ENCODE assay signal across 8 cellular contexts in the genomic region with DNA sequence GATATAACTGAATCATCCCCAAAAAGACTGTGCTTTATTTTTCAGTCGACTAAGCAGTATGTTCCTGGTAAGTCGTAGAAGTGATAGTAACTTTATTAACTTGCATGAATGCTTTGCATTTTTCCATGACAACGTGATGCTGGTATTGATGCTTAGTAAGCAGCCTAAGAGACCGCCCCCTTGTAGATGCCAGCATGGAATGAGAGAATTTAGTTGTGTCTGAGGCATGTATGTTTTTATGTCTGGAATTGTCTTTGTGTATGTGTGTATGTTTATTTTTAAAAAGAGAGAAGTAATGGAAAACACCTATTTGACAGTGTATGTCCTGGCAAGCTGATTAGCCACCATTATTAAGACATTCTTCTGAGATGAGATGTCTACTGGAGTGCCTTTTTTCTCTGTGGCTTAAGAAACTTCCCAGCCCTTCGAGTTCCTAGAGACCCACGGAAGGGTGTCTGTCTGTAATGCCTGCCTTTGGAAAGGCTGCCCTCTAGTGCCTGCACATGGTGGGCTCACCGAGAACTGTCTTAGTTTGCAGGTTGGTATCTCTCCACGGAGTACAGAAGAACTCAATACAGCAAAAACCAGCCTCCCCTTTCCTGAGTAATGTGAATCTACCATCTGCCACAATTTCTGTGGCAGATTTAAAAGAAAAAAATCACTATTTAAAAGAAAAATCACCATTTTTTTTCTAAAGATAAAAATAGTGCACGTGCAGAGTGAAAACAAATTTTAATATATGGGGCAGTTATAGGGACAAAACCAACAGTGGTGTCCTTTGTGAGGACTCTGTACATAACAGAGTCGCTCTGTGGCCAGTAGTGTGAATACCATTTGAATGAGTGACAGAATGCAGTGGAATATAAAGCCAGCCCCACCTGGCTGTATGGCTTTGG.
DNase-seq lines count a peak whose midpoint lies in the region; ATAC-seq and TF ChIP-seq lines count a peak whose summit lies in the region.

No MANE protein-coding gene starts in this region.

- H3K4me3 Mint-ChIP-seq in activated T-cell treated with anti-CD3 and anti-CD28 coated beads, Interleukin-2, amount 50 U/mL, for 72 hours, result peak overlapping the region; percentile 46 to 83

- H4K20me1 ChIP-seq in Karpas-422 (ENCODE audit: insufficient read depth, low read depth, low read length), result no peaks in the 10 kb centered on the region

- no peaks in the 10 kb centered on the region for H3K79me2 ChIP-seq in Karpas-422 (ENCODE audit: low read length)

- no TSS peak for BruUV-seq in Panc1 (replicated peaks; lab: Mats Ljungman, UMichigan)

- H3K4me3 ChIP-seq in Karpas-422 (ENCODE audit: low read length), result no peak overlapping the region
- H3K4me3 ChIP-seq in Panc1 (ENCODE audit: low read depth in 2 of 2, low read length in 2 of 2), result no peak overlapping the region
- H3K4me3 ChIP-seq in fibroblast of pulmonary artery (replicated peaks; ENCODE audit: low read depth, low read length), result no peak overlapping the region
- peak overlapping the region; percentile 3 for H3K4me3 ChIP-seq in thoracic aorta

- TF ChIP-seq CTCF in Panc1 (IDR thresholded peaks at IDR 0.05) (peak; percentile 92), fibroblast of pulmonary artery (IDR thresholded peaks at IDR 0.05; ENCODE audit: low read length, missing control alignments) (peak; percentile 99), thoracic aorta (IDR thresholded peaks at IDR 0.05) (peak; percentile 56)

- DNase-seq in ELF-1 (ENCODE audit: low read depth, low spot score), result peak; percentile 81
- DNase-seq in Karpas-422, result peak; percentile 81
- DNase-seq in Panc1 (ENCODE audit: low read depth, low spot score), result peak; percentile 65
- peak; percentile 66 to 74 for DNase-seq in activated T-cell treated with anti-CD3 and anti-CD28 coated beads, Interleukin-2, amount 50 U/mL, for 72 hours
- peak; percentile 95 for DNase-seq in fibroblast of pulmonary artery (ENCODE audit: low read depth)
- DNase-seq in nucleus accumbens (lab: John Stamatoyannopoulos, UW), result peak in 50 of 56 donors; percentile 4 to 84 (median 46)
- no peak for DNase-seq in thoracic aorta (ENCODE audit: low spot score)

- H3K9ac ChIP-seq in Karpas-422 (ENCODE audit: low read length), result no peak overlapping the region

- 0 out of 2 replicates have a peak, but pooled peaks cover 3% of the 10 kb centered on the region for H3K27me3 ChIP-seq in Karpas-422 (ENCODE audit: low read length)
- H3K27me3 ChIP-seq in Panc1 (ENCODE audit: control insufficient read depth, insufficient read depth, low read length), result no peaks in the 10 kb centered on the region
- H3K27me3 ChIP-seq in thoracic aorta (replicated peaks; ENCODE audit: insufficient read depth), result no peaks in the 10 kb centered on the region

- peaks cover 14% of the 10 kb centered on the region for H3K4me1 Mint-ChIP-seq in activated T-cell treated with anti-CD3 and anti-CD28 coated beads, Interleukin-2, amount 50 U/mL, for 72 hours (ENCODE audit: low read depth)

- H3K27ac Mint-ChIP-seq in activated T-cell treated with anti-CD3 and anti-CD28 coated beads, Interleukin-2, amount 50 U/mL, for 72 hours, result peak overlapping the region; percentile 57

- H3K4me2 ChIP-seq in Karpas-422 (ENCODE audit: low read depth, low read length, poor library complexity, severe bottlenecking), result no peak overlapping the region

- H3K27ac ChIP-seq in Karpas-422 (ENCODE audit: low read length), result no peak overlapping the region
- H3K27ac ChIP-seq in Panc1 (ENCODE audit: low read length), result no peak overlapping the region
- H3K27ac ChIP-seq in thoracic aorta, result no peak overlapping the region

- CTCF ChIA-PET in Panc1 (lab: Charles Lee), result no interaction called here

- H3K9me3 Mint-ChIP-seq in activated T-cell treated with anti-CD3 and anti-CD28 coated beads, Interleukin-2, amount 50 U/mL, for 72 hours, result no peaks in the 10 kb centered on the region

- intact Hi-C loops in Panc1 (cut with micrococcal nuclease; ENCODE audit: unreplicated experiment), result loop anchor here (5.0 kb wide), 1 partner anchor 354 kb away; a partner anchor contains a TSS

- no peaks in the 10 kb centered on the region for H3K9me2 ChIP-seq in Karpas-422 (replicated peaks; ENCODE audit: insufficient read depth, low read length)

- H2AFZ ChIP-seq in Karpas-422 (ENCODE audit: low read length), result no peak overlapping the region

- H3K4me1 ChIP-seq in Karpas-422 (ENCODE audit: low read length) (peaks cover 6% of the 10 kb centered on the region), Panc1 (ENCODE audit: control insufficient read depth, insufficient read depth, low read length) (peaks cover 3% of the 10 kb centered on the region), thoracic aorta (ENCODE audit: control insufficient read depth in 1 of 2, low read depth in 2 of 2) (peaks cover 6 to 15% of the 10 kb centered on the region in 2 donors)

- in situ Hi-C loops in Panc1 (cut with HindIII; ENCODE audit: low pct_unique_long_range_greater_than_20kb, low sequenced_read_pairs), result no loop called here

- ATAC-seq in GM21786 (IDR thresholded peaks at IDR 0.05; ENCODE audit: unreplicated experiment) (peak; percentile 98), Panc1 (peak; percentile 99), thoracic aorta (ENCODE audit: insufficient number of reproducible peaks, low FRiP score, low read depth) (peak; percentile 91)
- peak; percentile 98 to 99 for ATAC-seq in activated T-cell treated with anti-CD3 and anti-CD28 coated beads, Interleukin-2, amount 50 U/mL, for 72 hours (replicated peaks in 1 of 2)

- no peaks in the 10 kb centered on the region for H3K9me3 ChIP-seq in Karpas-422 (ENCODE audit: low read length)
- no peaks in the 10 kb centered on the region for H3K9me3 ChIP-seq in Panc1 (ENCODE audit: control insufficient read depth, insufficient read depth, low read depth, low read length)
- no peaks in the 10 kb centered on the region for H3K9me3 ChIP-seq in thoracic aorta

- H3K27me3 Mint-ChIP-seq in activated T-cell treated with anti-CD3 and anti-CD28 coated beads, Interleukin-2, amount 50 U/mL, for 72 hours (ENCODE audit: low read depth), result no peaks in the 10 kb centered on the region

- no peaks in the 10 kb centered on the region for H3K36me3 ChIP-seq in Karpas-422 (ENCODE audit: insufficient read depth, low read length)
- no peaks in the 10 kb centered on the region for H3K36me3 ChIP-seq in Panc1 (ENCODE audit: control insufficient read depth, insufficient read depth, low read length)
- no peaks in the 10 kb centered on the region for H3K36me3 ChIP-seq in thoracic aorta

- POLR2A ChIA-PET in Panc1 (lab: Charles Lee), result no interaction called here

- H3K36me3 Mint-ChIP-seq in activated T-cell treated with anti-CD3 and anti-CD28 coated beads, Interleukin-2, amount 50 U/mL, for 72 hours (ENCODE audit: insufficient read depth in 2 of 2), result no peaks in the 10 kb centered on the region
